In genomic region chr2:71215447-71215846, GRCh38 we compare ENCODE assay signal across 30 cellular contexts.
"Had no signal": no experiment of that assay in that cellular context is flagged by ENCODE, and none has a peak within 500 bp of the region (broad histone marks: within the 10 kb centered on the region; RNA-seq: fewer than 3 reads in every experiment).

No MANE protein-coding gene starts in this region.

- H3K4me1 ChIP-seq: adrenal gland, Peyer's patch, SJSA1 had no signal

- H3K27me3 Mint-ChIP-seq: activated naive CD8-positive, alpha-beta T cell treated with anti-CD3 and anti-CD28 coated beads, Interleukin-2, amount 10 ng/mL, durations not matched to agents 7 days and 5 days had no signal

- H3K27ac ChIP-seq: adrenal gland, KMS-11, Peyer's patch, RWPE1, SJSA1 had no signal

- H3K4me3 ChIP-seq: adrenal gland, MG63, Peyer's patch, SJSA1 had no signal

- H3K9me3 ChIP-seq: adrenal gland, MG63, Peyer's patch, SJSA1 had no signal

- H3K9me3 Mint-ChIP-seq: activated naive CD8-positive, alpha-beta T cell treated with anti-CD3 and anti-CD28 coated beads, Interleukin-2, amount 10 ng/mL, durations not matched to agents 7 days and 5 days; T-helper 2 cell treated with Interferon-gamma antibody and Interleukin-4, amounts not matched to agents 5 μg/mL and 100 μg/mL, for 36 hours had no signal

- H3K4me3 Mint-ChIP-seq: activated CD8-positive, alpha-beta T cell treated with anti-CD3 and anti-CD28 coated beads, Interleukin-2, amount 10 ng/mL, durations not matched to agents 7 days and 5 days; activated naive CD8-positive, alpha-beta T cell treated with anti-CD3 and anti-CD28 coated beads, Interleukin-2, amount 10 ng/mL, durations not matched to agents 7 days and 5 days; T-helper 2 cell treated with Interferon-gamma antibody and Interleukin-4, amounts not matched to agents 5 μg/mL and 100 μg/mL, for 36 hours; WTC11 had no signal

- ATAC-seq: activated CD8-positive, alpha-beta T cell treated with anti-CD3 and anti-CD28 coated beads, Interleukin-2, amount 10 ng/mL, durations not matched to agents 7 days and 5 days; SK-N-SH treated with all-trans-retinoic acid at 6 μM for 48 hours; WTC11 had no signal

- H3K36me3 Mint-ChIP-seq: activated naive CD8-positive, alpha-beta T cell treated with anti-CD3 and anti-CD28 coated beads, Interleukin-2, amount 10 ng/mL, durations not matched to agents 7 days and 5 days had no signal

- H3K4me1 Mint-ChIP-seq: activated naive CD8-positive, alpha-beta T cell treated with anti-CD3 and anti-CD28 coated beads, Interleukin-2, amount 10 ng/mL, durations not matched to agents 7 days and 5 days; WTC11 had no signal

- H3K27me3 ChIP-seq: adrenal gland, Peyer's patch had no signal

- H3K27ac Mint-ChIP-seq: activated CD8-positive, alpha-beta T cell treated with anti-CD3 and anti-CD28 coated beads, Interleukin-2, amount 10 ng/mL, durations not matched to agents 7 days and 5 days; activated naive CD8-positive, alpha-beta T cell treated with anti-CD3 and anti-CD28 coated beads, Interleukin-2, amount 10 ng/mL, durations not matched to agents 7 days and 5 days; T-helper 2 cell treated with Interferon-gamma antibody and Interleukin-4, amounts not matched to agents 5 μg/mL and 100 μg/mL, for 36 hours; WTC11 had no signal

- H3K36me3 ChIP-seq: adrenal gland, MG63, Peyer's patch, SJSA1 had no signal

- DNase-seq: activated CD4-positive, alpha-beta T cell treated with anti-CD3 and anti-CD28 coated beads for 48 hours; activated CD4-positive, alpha-beta T cell treated with anti-CD3 and anti-CD28 coated beads, Interleukin-2, amount 50 U/mL, for 4 hours; activated CD4-positive, CD25-positive, alpha-beta regulatory T cell treated with anti-CD3 and anti-CD28 coated beads, Interleukin-2, amount 50 U/mL, for 72 hours; activated CD8-positive, alpha-beta memory T cell treated with anti-CD3 and anti-CD28 coated beads, Interleukin-2, amount 50 U/mL, for 48 hours; activated CD8-positive, alpha-beta T cell treated with anti-CD3 and anti-CD28 coated beads, Interleukin-2, amount 10 ng/mL, durations not matched to agents 7 days and 5 days; activated naive CD4-positive, alpha-beta T cell treated with anti-CD3 and anti-CD28 coated beads, Interleukin-2, amount 50 U/mL, for 16 hours; activated naive CD8-positive, alpha-beta T cell treated with anti-CD3 and anti-CD28 coated beads, Interleukin-2, amount 10 ng/mL, durations not matched to agents 7 days and 5 days; activated T-cell treated with anti-CD3 and anti-CD28 coated beads, Interleukin-2, amount 50 U/mL, for 1 hour; adrenal gland; anterior cingulate cortex; central memory CD4-positive, alpha-beta T cell; MG63; MV-4-11; NCI-H1105; NCI-H1436 treated with DMSO at 0.1 percent for 48 hours; NCI-H187; NCI-H2081 treated with DMSO at 0.1 percent for 48 hours; NCI-H2227 treated with DMSO at 0.1 percent for 48 hours; NCI-H446 treated with DMSO at 0.1 percent for 48 hours; NCI-H524 treated with DMSO at 0.1 percent for 48 hours; NCI-H748 treated with DMSO at 0.1 percent for 48 hours; Peyer's patch; SHP77; SW 1271 had no signal

- H3K4me2 ChIP-seq: KMS-11 had no signal
